ENCODE assay signal across 28 cellular contexts in the genomic region with DNA sequence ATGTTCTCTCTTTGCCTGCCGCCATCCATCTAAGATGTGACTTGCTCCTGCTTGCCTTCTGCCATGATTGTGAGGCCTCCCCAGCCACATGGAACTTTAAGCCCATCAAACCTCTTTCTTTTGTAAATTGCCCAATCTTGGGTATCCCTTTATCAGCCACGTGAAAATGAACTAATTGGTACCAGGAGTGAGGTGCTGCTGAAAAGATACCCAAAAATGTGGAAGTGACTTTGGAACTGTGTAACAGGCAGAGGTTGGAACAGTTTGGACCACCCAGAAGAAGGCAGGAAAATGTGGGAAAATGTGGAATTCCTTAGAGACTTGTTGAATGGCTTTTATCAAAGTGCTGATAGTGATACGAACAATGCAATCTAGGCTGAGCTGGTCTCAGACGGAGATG.
"Had no signal": no experiment of that assay in that cellular context is flagged by ENCODE, and none has a peak within 500 bp of the region (broad histone marks: within the 10 kb centered on the region; RNA-seq: fewer than 3 reads in every experiment).

No MANE protein-coding gene starts in this region.

- H3K9me3 ChIP-seq: ovary, psoas muscle, right lobe of liver, thoracic aorta, thyroid gland, tibial nerve, vagina had no signal

- H3K4me1 ChIP-seq: parathyroid adenoma, psoas muscle, right lobe of liver, sigmoid colon, stomach, thyroid gland, tibial nerve, upper lobe of left lung, vagina had no signal

- H3K36me3 ChIP-seq: ovary, right lobe of liver, sigmoid colon, stomach, thoracic aorta, thyroid gland, tibial nerve, upper lobe of left lung, vagina had no signal

- H2AFZ ChIP-seq: parathyroid adenoma had no signal

- H3K36me3 Mint-ChIP-seq: stimulated activated effector memory CD8-positive, alpha-beta T cell treated with anti-CD3 and anti-CD28 coated beads, Interleukin-12 subunit alpha, Interleukin-12 subunit beta, amount 100 ng/mL, for 72 hours had no signal

- H3K27me3 Mint-ChIP-seq: naive thymus-derived CD8-positive, alpha-beta T cell; natural killer cell treated with Interleukin-12 subunit alpha and Interleukin-12 subunit beta and Interleukin-15 and Interleukin-18, amount 100 ng/mL, for 72 hours; progenitor cell of endocrine pancreas; stimulated activated naive B cell treated with anti-CD40 and anti-IgM and Interleukin-4, amounts not matched to agents 10 μg/mL and 1 μg/mL and 100 μg/mL, for 72 hours; stimulated activated naive CD8-positive, alpha-beta T cell treated with anti-CD3 and anti-CD28 coated beads, Interleukin-15, Interleukin-2, amounts not matched to agents 100 ng/mL and 50 ng/mL, for 24 hours had no signal

- H3K4me3 Mint-ChIP-seq: naive thymus-derived CD8-positive, alpha-beta T cell; natural killer cell treated with Interleukin-12 subunit alpha and Interleukin-12 subunit beta and Interleukin-15 and Interleukin-18, amount 100 ng/mL, for 72 hours; nephron progenitor cell; neural crest cell; stimulated activated effector memory CD8-positive, alpha-beta T cell treated with anti-CD3 and anti-CD28 coated beads, Interleukin-12 subunit alpha, Interleukin-12 subunit beta, amount 100 ng/mL, for 72 hours; stimulated activated naive B cell treated with anti-CD40 and anti-IgM and Interleukin-4, amounts not matched to agents 10 μg/mL and 1 μg/mL and 100 μg/mL, for 72 hours; stimulated activated naive CD8-positive, alpha-beta T cell treated with anti-CD3 and anti-CD28 coated beads, Interleukin-15, Interleukin-2, amounts not matched to agents 100 ng/mL and 50 ng/mL, for 24 hours had no signal

- ATAC-seq: naive thymus-derived CD8-positive, alpha-beta T cell; natural killer cell treated with Interleukin-12 subunit alpha and Interleukin-12 subunit beta and Interleukin-15 and Interleukin-18, amount 100 ng/mL, for 72 hours; psoas muscle; right cardiac atrium; right lobe of liver; stimulated activated effector memory CD8-positive, alpha-beta T cell treated with anti-CD3 and anti-CD28 coated beads, Interleukin-12 subunit alpha, Interleukin-12 subunit beta, amount 100 ng/mL, for 72 hours; stimulated activated naive B cell treated with anti-CD40 and anti-IgM and Interleukin-4, amounts not matched to agents 10 μg/mL and 1 μg/mL and 100 μg/mL, for 72 hours had no signal

- DNase-seq: naive thymus-derived CD8-positive, alpha-beta T cell; nephron progenitor cell; occipital lobe; ovary; psoas muscle; right cardiac atrium; right lobe of liver; sigmoid colon; small intestine; stimulated activated CD4-positive, alpha-beta T cell treated with anti-CD3 and anti-CD28 coated beads, Interleukin-15, amount 100 ng/mL, for 24 hours; stimulated activated CD4-positive, alpha-beta T cell treated with anti-CD3 and anti-CD28 coated beads, Interleukin-2, amount 100 ng/mL, for 24 hours; stimulated activated CD4-positive, alpha-beta T cell treated with anti-CD3 and anti-CD28 coated beads, Interleukin-2, amount 100 ng/mL, for 48 hours; stimulated activated CD4-positive, alpha-beta T cell treated with anti-CD3 and anti-CD28 coated beads, Interleukin-4, amount 100 ng/mL, for 24 hours; stimulated activated naive B cell treated with anti-CD40 and anti-IgM and Interleukin-4, amounts not matched to agents 10 μg/mL and 1 μg/mL and 100 μg/mL, for 72 hours; stimulated activated naive CD4-positive, alpha-beta T cell treated with Interleukin-2 at 50 U/mL for 16 hours; stomach; thyroid gland; trophoblast cell; upper lobe of left lung had no signal

- H3K27ac Mint-ChIP-seq: naive thymus-derived CD8-positive, alpha-beta T cell; natural killer cell treated with Interleukin-12 subunit alpha and Interleukin-12 subunit beta and Interleukin-15 and Interleukin-18, amount 100 ng/mL, for 72 hours; nephron progenitor cell; progenitor cell of endocrine pancreas; stimulated activated effector memory CD8-positive, alpha-beta T cell treated with anti-CD3 and anti-CD28 coated beads, Interleukin-12 subunit alpha, Interleukin-12 subunit beta, amount 100 ng/mL, for 72 hours; stimulated activated naive B cell treated with anti-CD40 and anti-IgM and Interleukin-4, amounts not matched to agents 10 μg/mL and 1 μg/mL and 100 μg/mL, for 72 hours; stimulated activated naive CD8-positive, alpha-beta T cell treated with anti-CD3 and anti-CD28 coated beads, Interleukin-15, Interleukin-2, amounts not matched to agents 100 ng/mL and 50 ng/mL, for 24 hours had no signal

- H3K9ac ChIP-seq: parathyroid adenoma had no signal

- H3K79me2 ChIP-seq: parathyroid adenoma had no signal

- H3K27me3 ChIP-seq: ovary, right lobe of liver, sigmoid colon, stomach, thyroid gland, tibial nerve, upper lobe of left lung, vagina had no signal

- H3K27ac ChIP-seq: ovary, parathyroid adenoma, psoas muscle, right lobe of liver, sigmoid colon, stomach, thoracic aorta, thyroid gland, tibial nerve, upper lobe of left lung, vagina had no signal

- H3K4me1 Mint-ChIP-seq: naive thymus-derived CD8-positive, alpha-beta T cell; nephron progenitor cell; neural crest cell; stimulated activated effector memory CD8-positive, alpha-beta T cell treated with anti-CD3 and anti-CD28 coated beads, Interleukin-12 subunit alpha, Interleukin-12 subunit beta, amount 100 ng/mL, for 72 hours; stimulated activated naive B cell treated with anti-CD40 and anti-IgM and Interleukin-4, amounts not matched to agents 10 μg/mL and 1 μg/mL and 100 μg/mL, for 72 hours had no signal

- H3K4me3 ChIP-seq: ovary, psoas muscle, right lobe of liver, sigmoid colon, stomach, thoracic aorta, thyroid gland, tibial nerve, upper lobe of left lung, vagina had no signal
